In the genomic region with DNA sequence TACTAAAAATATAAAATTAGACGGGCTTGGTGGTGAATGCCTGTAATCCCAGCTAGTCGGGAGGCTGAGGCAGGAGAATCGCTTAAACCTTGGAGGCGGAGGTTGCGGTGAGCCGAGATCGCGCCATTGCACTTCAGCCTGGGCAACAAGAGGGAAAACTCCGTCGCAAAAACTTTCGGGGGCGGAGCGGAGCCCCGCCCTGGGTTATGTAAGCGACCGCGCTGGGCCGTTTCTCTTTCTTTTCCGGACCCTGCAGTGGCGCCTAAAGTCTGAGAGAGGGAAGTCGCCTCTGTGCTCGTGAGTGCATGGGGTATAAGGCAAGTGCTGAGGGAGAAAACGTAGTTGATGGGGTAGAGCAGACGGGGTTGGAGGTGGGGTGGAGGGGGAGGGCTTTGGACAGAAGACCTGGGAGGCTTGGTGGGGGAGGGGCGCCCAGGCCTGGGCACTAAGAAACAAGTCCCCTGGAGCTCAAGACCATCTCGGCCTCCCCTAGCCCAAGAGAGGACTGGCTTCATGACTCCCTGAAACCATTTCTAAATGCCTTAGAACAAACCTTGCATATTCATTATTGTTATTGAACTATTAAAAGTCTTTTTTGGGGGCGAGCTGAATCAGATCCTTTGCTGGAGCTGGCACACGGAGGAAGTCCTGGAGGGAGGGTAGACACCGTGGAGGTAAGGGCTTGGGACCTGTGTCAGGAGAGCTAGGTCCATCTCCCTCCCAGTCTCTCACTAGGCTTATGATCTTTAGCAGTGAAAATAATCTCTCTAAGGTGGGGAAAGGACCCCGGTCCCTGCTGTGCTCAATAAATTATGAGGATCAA, we compare ENCODE assay signal across 1 cellular context.
A peak's percentile ranks its signal among the peaks of the same experiment; 100 is the strongest.
TF ChIP-seq lines count a peak whose summit lies in the region.

No MANE protein-coding gene starts in this region.

TF ChIP-seq in K562, 482 proteins besides CTCF, POLR2A, EP300 and RAD21 (continued from another document and continues in another):
- TF ChIP-seq, protein P1, sequence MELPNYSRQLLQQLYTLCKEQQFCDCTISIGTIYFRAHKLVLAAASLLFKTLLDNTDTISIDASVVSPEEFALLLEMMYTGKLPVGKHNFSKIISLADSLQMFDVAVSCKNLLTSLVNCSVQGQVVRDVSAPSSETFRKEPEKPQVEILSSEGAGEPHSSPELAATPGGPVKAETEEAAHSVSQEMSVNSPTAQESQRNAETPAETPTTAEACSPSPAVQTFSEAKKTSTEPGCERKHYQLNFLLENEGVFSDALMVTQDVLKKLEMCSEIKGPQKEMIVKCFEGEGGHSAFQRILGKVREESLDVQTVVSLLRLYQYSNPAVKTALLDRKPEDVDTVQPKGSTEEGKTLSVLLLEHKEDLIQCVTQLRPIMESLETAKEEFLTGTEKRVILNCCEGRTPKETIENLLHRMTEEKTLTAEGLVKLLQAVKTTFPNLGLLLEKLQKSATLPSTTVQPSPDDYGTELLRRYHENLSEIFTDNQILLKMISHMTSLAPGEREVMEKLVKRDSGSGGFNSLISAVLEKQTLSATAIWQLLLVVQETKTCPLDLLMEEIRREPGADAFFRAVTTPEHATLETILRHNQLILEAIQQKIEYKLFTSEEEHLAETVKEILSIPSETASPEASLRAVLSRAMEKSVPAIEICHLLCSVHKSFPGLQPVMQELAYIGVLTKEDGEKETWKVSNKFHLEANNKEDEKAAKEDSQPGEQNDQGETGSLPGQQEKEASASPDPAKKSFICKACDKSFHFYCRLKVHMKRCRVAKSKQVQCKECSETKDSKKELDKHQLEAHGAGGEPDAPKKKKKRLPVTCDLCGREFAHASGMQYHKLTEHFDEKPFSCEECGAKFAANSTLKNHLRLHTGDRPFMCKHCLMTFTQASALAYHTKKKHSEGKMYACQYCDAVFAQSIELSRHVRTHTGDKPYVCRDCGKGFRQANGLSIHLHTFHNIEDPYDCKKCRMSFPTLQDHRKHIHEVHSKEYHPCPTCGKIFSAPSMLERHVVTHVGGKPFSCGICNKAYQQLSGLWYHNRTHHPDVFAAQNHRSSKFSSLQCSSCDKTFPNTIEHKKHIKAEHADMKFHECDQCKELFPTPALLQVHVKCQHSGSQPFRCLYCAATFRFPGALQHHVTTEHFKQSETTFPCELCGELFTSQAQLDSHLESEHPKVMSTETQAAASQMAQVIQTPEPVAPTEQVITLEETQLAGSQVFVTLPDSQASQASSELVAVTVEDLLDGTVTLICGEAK (IDR thresholded peaks at IDR 0.05) = 0 out of 2 replicates have a peak, but pooled peaks have one; percentile 8
- TF ChIP-seq, protein P1 (CRISPR knock-in tag; IDR thresholded peaks at IDR 0.05) = no peak
- TF ChIP-seq BRF1 (IDR thresholded peaks at IDR 0.05; ENCODE audit: borderline replicate concordance, extremely low read depth, insufficient read length) (no peak), PHB2 (IDR thresholded peaks at IDR 0.05; ENCODE audit: low read depth) (no peak), SMAD4 (CRISPR knock-in tag; conservative IDR thresholded peaks at IDR 0.05) (no peak; the same call in 1 of the 2 replicates), MBD2 (IDR thresholded peaks at IDR 0.05; ENCODE audit: borderline replicate concordance, low read depth) (peak; percentile 42; the same call in 1 of the 2 replicates), ZNF146 (CRISPR knock-in tag; IDR thresholded peaks at IDR 0.05; ENCODE audit: unreplicated experiment) (no peak), NELFE (IDR thresholded peaks at IDR 0.05; ENCODE audit: insufficient read depth, insufficient read length) (no peak), FOS (IDR thresholded peaks at IDR 0.05; ENCODE audit: extremely low read depth, insufficient read length) (no peak), ZNF239 (CRISPR knock-in tag; IDR thresholded peaks at IDR 0.05) (no peak), U2AF2 (optimal IDR thresholded peaks at IDR 0.05; ENCODE audit: low read depth, low read length) (no peak), SETDB1 (IDR thresholded peaks at IDR 0.05; ENCODE audit: low read length) (no peak), GATAD2B (IDR thresholded peaks at IDR 0.05; ENCODE audit: borderline replicate concordance) (no peak), CTBP1 (IDR thresholded peaks at IDR 0.05; ENCODE audit: borderline replicate concordance) (peak; percentile 19; the same call in 1 of the 2 replicates), NBN (IDR thresholded peaks at IDR 0.05; ENCODE audit: low read depth) (peak; percentile 72; the same call in 1 of the 2 replicates), SMAD3 (CRISPR knock-in tag; conservative IDR thresholded peaks at IDR 0.05) (no peak), SIN3A (IDR thresholded peaks at IDR 0.05; ENCODE audit: borderline replicate concordance in 2 of 2, control insufficient read depth in 1 of 2, low read depth in 2 of 2, low read length in 2 of 2) (0 out of 4 replicates have a peak, but pooled peaks of 1 of the 2 experiments have one; percentile 22), YY1 (IDR thresholded peaks at IDR 0.05; ENCODE audit: borderline replicate concordance in 1 of 3, control insufficient read depth in 1 of 3, extremely low read depth in 1 of 3, insufficient read depth in 3 of 3, insufficient read length in 1 of 3, insufficient replicate concordance in 2 of 3, low read depth in 1 of 3, low read length in 2 of 3) (peak in 2 of 3 experiments; percentile 66 to 86), CBFB (CRISPR knock-in tag; IDR thresholded peaks at IDR 0.05) (no peak), SMARCA4 (IDR thresholded peaks at IDR 0.05) (peak; percentile 20; the same call in 1 of the 2 replicates), ZNF699 (CRISPR knock-in tag; IDR thresholded peaks at IDR 0.05; ENCODE audit: insufficient replicate concordance) (no peak), NUFIP1 (IDR thresholded peaks at IDR 0.05; ENCODE audit: partially characterized antibody) (no peak), MECOM (CRISPR knock-in tag; IDR thresholded peaks at IDR 0.05) (no peak), SMARCE1 (IDR thresholded peaks at IDR 0.05) (peak; percentile 47; the same call in 1 of the 2 replicates), ZNF282 (CRISPR knock-in tag; IDR thresholded peaks at IDR 0.05) (no peak), CREBBP (IDR thresholded peaks at IDR 0.05; ENCODE audit: low read depth, low read length) (no peak), ETV6 (IDR thresholded peaks at IDR 0.05; ENCODE audit: borderline replicate concordance in 1 of 2, low read depth in 2 of 2, low read length in 1 of 2) (0 out of 4 replicates have a peak, but pooled peaks of 1 of the 2 experiments have one; percentile 10), ETV6 (CRISPR knock-in tag; IDR thresholded peaks at IDR 0.05; ENCODE audit: borderline replicate concordance) (no peak), HNRNPH1 (optimal IDR thresholded peaks at IDR 0.05; ENCODE audit: low read depth, low read length) (no peak), ZNF324 (CRISPR knock-in tag; IDR thresholded peaks at IDR 0.05) (no peak), ZBED1 (IDR thresholded peaks at IDR 0.05) (no peak), DNMT1 (IDR thresholded peaks at IDR 0.05) (no peak), CBX2 (IDR thresholded peaks at IDR 0.05; ENCODE audit: insufficient read depth, low read length, poor library complexity, severe bottlenecking) (no peak), PHTF2 (CRISPR knock-in tag; IDR thresholded peaks at IDR 0.05) (no peak), HIVEP1 (CRISPR knock-in tag; IDR thresholded peaks at IDR 0.05) (no peak)
- TF ChIP-seq, protein P2, sequence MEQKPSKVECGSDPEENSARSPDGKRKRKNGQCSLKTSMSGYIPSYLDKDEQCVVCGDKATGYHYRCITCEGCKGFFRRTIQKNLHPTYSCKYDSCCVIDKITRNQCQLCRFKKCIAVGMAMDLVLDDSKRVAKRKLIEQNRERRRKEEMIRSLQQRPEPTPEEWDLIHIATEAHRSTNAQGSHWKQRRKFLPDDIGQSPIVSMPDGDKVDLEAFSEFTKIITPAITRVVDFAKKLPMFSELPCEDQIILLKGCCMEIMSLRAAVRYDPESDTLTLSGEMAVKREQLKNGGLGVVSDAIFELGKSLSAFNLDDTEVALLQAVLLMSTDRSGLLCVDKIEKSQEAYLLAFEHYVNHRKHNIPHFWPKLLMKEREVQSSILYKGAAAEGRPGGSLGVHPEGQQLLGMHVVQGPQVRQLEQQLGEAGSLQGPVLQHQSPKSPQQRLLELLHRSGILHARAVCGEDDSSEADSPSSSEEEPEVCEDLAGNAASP (IDR thresholded peaks at IDR 0.05) = no peak
- TF ChIP-seq, protein P3, sequence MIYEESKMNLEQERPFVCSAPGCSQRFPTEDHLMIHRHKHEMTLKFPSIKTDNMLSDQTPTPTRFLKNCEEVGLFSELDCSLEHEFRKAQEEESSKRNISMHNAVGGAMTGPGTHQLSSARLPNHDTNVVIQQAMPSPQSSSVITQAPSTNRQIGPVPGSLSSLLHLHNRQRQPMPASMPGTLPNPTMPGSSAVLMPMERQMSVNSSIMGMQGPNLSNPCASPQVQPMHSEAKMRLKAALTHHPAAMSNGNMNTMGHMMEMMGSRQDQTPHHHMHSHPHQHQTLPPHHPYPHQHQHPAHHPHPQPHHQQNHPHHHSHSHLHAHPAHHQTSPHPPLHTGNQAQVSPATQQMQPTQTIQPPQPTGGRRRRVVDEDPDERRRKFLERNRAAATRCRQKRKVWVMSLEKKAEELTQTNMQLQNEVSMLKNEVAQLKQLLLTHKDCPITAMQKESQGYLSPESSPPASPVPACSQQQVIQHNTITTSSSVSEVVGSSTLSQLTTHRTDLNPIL (CRISPR knock-in tag; IDR thresholded peaks at IDR 0.05) = no peak
- TF ChIP-seq, protein P4, sequence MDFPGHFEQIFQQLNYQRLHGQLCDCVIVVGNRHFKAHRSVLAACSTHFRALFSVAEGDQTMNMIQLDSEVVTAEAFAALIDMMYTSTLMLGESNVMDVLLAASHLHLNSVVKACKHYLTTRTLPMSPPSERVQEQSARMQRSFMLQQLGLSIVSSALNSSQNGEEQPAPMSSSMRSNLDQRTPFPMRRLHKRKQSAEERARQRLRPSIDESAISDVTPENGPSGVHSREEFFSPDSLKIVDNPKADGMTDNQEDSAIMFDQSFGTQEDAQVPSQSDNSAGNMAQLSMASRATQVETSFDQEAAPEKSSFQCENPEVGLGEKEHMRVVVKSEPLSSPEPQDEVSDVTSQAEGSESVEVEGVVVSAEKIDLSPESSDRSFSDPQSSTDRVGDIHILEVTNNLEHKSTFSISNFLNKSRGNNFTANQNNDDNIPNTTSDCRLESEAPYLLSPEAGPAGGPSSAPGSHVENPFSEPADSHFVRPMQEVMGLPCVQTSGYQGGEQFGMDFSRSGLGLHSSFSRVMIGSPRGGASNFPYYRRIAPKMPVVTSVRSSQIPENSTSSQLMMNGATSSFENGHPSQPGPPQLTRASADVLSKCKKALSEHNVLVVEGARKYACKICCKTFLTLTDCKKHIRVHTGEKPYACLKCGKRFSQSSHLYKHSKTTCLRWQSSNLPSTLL (IDR thresholded peaks at IDR 0.05) = no peak
- TF ChIP-seq, protein P5, sequence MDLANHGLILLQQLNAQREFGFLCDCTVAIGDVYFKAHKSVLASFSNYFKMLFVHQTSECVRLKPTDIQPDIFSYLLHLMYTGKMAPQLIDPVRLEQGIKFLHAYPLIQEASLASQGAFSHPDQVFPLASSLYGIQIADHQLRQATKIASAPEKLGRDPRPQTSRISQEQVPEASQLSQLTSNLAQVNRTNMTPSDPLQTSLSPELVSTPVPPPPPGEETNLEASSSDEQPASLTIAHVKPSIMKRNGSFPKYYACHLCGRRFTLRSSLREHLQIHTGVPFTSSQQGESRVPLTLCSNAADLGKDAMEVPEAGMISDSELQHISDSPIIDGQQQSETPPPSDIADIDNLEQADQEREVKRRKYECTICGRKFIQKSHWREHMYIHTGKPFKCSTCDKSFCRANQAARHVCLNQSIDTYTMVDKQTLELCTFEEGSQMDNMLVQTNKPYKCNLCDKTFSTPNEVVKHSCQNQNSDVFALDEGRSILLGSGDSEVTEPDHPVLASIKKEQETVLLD (IDR thresholded peaks at IDR 0.05) = no peak
- TF ChIP-seq, protein P6, sequence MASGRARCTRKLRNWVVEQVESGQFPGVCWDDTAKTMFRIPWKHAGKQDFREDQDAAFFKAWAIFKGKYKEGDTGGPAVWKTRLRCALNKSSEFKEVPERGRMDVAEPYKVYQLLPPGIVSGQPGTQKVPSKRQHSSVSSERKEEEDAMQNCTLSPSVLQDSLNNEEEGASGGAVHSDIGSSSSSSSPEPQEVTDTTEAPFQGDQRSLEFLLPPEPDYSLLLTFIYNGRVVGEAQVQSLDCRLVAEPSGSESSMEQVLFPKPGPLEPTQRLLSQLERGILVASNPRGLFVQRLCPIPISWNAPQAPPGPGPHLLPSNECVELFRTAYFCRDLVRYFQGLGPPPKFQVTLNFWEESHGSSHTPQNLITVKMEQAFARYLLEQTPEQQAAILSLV (tag; IDR thresholded peaks at IDR 0.05) = no peak
- TF ChIP-seq, protein P7, sequence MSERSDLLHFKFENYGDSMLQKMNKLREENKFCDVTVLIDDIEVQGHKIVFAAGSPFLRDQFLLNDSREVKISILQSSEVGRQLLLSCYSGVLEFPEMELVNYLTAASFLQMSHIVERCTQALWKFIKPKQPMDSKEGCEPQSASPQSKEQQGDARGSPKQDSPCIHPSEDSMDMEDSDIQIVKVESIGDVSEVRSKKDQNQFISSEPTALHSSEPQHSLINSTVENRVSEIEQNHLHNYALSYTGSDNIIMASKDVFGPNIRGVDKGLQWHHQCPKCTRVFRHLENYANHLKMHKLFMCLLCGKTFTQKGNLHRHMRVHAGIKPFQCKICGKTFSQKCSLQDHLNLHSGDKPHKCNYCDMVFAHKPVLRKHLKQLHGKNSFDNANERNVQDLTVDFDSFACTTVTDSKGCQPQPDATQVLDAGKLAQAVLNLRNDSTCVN (CRISPR knock-in tag; IDR thresholded peaks at IDR 0.05) = no peak
